In genomic region chr1:13792429-13792828, GRCh38 we compare ENCODE assay signal across 13 cellular contexts.
DNase-seq lines count a peak whose midpoint lies in the region; FAIRE-seq and TF ChIP-seq lines count a peak whose summit lies in the region.
"Had no signal": no experiment of that assay in that cellular context is flagged by ENCODE, and none has a peak within 500 bp of the region (broad histone marks: within the 10 kb centered on the region; RNA-seq: fewer than 3 reads in every experiment).

No MANE protein-coding gene starts in this region.

- H3K9ac ChIP-seq in SK-N-SH: no peak overlapping the region

- WGBS in SK-N-SH (ENCODE audit: low lambda C conversion rate): 98% methylated on average over 6 of the region's 6 CpGs
- WGBS in prostate gland: 79% methylated on average over 6 of the region's 6 CpGs

- H3K27ac ChIP-seq in SK-N-SH (ENCODE audit: low read depth in 2 of 2, low read length in 1 of 2) (no peak overlapping the region), prostate gland (no peak overlapping the region), coronary artery (peak overlapping the region in 1 of 2 donors; percentile 18)

- no peaks in the 10 kb centered on the region for H3K9me3 ChIP-seq in SK-N-SH
- no peaks in the 10 kb centered on the region for H3K9me3 ChIP-seq in prostate gland

- peaks cover 30% of the 10 kb centered on the region; the same call in 1 of the 2 replicates for H3K79me2 ChIP-seq in SK-N-SH (ENCODE audit: insufficient read depth)

- H3K4me3 Mint-ChIP-seq in mesothelial cell of epicardium: no peak overlapping the region

- no peaks in the 10 kb centered on the region for H3K4me1 Mint-ChIP-seq in mesothelial cell of epicardium

- H4K20me1 ChIP-seq in SK-N-SH (ENCODE audit: insufficient read depth): peaks cover 22% of the 10 kb centered on the region

- H3K4me1 ChIP-seq in SK-N-SH (ENCODE audit: control insufficient read depth in 1 of 2, insufficient read depth in 2 of 2, low read depth in 1 of 2, low read length in 1 of 2): no peaks in the 10 kb centered on the region; a peak in 1 of 4 replicates
- no peaks in the 10 kb centered on the region for H3K4me1 ChIP-seq in prostate gland (replicated peaks)

- DNase-seq in AG09309 (ENCODE audit: low read depth): peak; percentile 74
- no peak for DNase-seq in SK-N-SH
- DNase-seq in fibroblast of gingiva (ENCODE audit: low read depth): peak; percentile 85
- DNase-seq in middle frontal gyrus (ENCODE audit: extremely low spot score, low spot score): peak; percentile 53
- no peak for DNase-seq in RCC 7860 (ENCODE audit: low spot score)
- DNase-seq in prostate gland (ENCODE audit: low spot score): no peak
- no peak for DNase-seq in coronary artery (ENCODE audit: low spot score)
- DNase-seq in mesothelial cell of epicardium (ENCODE audit: low spot score in 2 of 2, unreplicated experiment in 2 of 2): no peak
- DNase-seq: activated naive CD4-positive, alpha-beta T cell treated with anti-CD3 and anti-CD28 coated beads, Interleukin-2, amount 50 U/mL, for 16 hours; DMS53; left colon; NK-92 treated with Interleukin-12 subunit alpha and Interleukin-12 subunit beta, amount 100 ng/mL, for 24 hours had no signal

- H3K4me3 ChIP-seq in AG09309 (ENCODE audit: control insufficient read depth, low read depth, low read length): no peak overlapping the region
- no peak overlapping the region for H3K4me3 ChIP-seq in SK-N-SH (ENCODE audit: low read depth in 2 of 2, low read length in 1 of 2)
- H3K4me3 ChIP-seq in prostate gland: no peak overlapping the region
- H3K4me3 ChIP-seq in coronary artery: no peak overlapping the region

- no peak for TF ChIP-seq POLR2A in prostate gland (IDR thresholded peaks at IDR 0.05)

- no peak overlapping the region for H2AFZ ChIP-seq in SK-N-SH (ENCODE audit: low read depth)

- no peaks in the 10 kb centered on the region for H3K9me3 Mint-ChIP-seq in mesothelial cell of epicardium

- H3K27me3 Mint-ChIP-seq in mesothelial cell of epicardium (ENCODE audit: low read depth): no peaks in the 10 kb centered on the region

- POLR2A ChIA-PET in SK-N-SH (lab: Yijun Ruan, JAX): no interaction called here

- H3K36me3 Mint-ChIP-seq in mesothelial cell of epicardium: peaks cover 8% of the 10 kb centered on the region

- no peak for FAIRE-seq in RCC 7860 (lab: Jason Lieb, UNC)
- FAIRE-seq: urothelium cell line had no signal

- H3K27me3 ChIP-seq in SK-N-SH (ENCODE audit: insufficient read depth) (no peaks in the 10 kb centered on the region), prostate gland (replicated peaks; ENCODE audit: insufficient read depth) (no peaks in the 10 kb centered on the region)

- TF ChIP-seq EP300 in SK-N-SH (IDR thresholded peaks at IDR 0.05; ENCODE audit: borderline replicate concordance in 1 of 2, low read depth in 1 of 2, low read length in 1 of 2): no peak

- TF ChIP-seq CTCF in AG09309 (IDR thresholded peaks at IDR 0.05; ENCODE audit: control insufficient read depth, insufficient read depth, low read depth, low read length, missing control alignments) (no peak), SK-N-SH (IDR thresholded peaks at IDR 0.05) (no peak), prostate gland (IDR thresholded peaks at IDR 0.05) (no peak), coronary artery (IDR thresholded peaks at IDR 0.05) (no peak), mesothelial cell of epicardium (IDR thresholded peaks at IDR 0.05; ENCODE audit: unreplicated experiment) (no peak)

- peaks cover 7 to 30% of the 10 kb centered on the region in 2 experiments for H3K36me3 ChIP-seq in SK-N-SH (replicated peaks in 1 of 2; ENCODE audit: control insufficient read depth in 1 of 2, insufficient read depth in 2 of 2, low read length in 1 of 2)
- no peaks in the 10 kb centered on the region for H3K36me3 ChIP-seq in prostate gland

- no peak overlapping the region for H3K4me2 ChIP-seq in SK-N-SH

- H3K9me2 ChIP-seq in SK-N-SH: no peaks in the 10 kb centered on the region

- CTCF ChIA-PET in SK-N-SH (lab: Yijun Ruan, JAX): interaction anchor here (1.3 kb wide), 1 partner anchor 10 kb away, joined by 3 read pairs; no protein-coding TSS in a partner anchor

- no peak overlapping the region for H3K27ac Mint-ChIP-seq in mesothelial cell of epicardium

- TF ChIP-seq RAD21 in SK-N-SH (IDR thresholded peaks at IDR 0.05; ENCODE audit: low read length): no peak

- H3F3A ChIP-seq in SK-N-SH (replicated peaks; ENCODE audit: insufficient read depth): no peaks in the 10 kb centered on the region

- intact Hi-C loops in prostate gland (cut with DNase I): no loop called here

TF ChIP-seq in SK-N-SH, 30 proteins besides CTCF, POLR2A, EP300 and RAD21:
- TF ChIP-seq MEF2A (IDR thresholded peaks at IDR 0.05; ENCODE audit: borderline replicate concordance, low read depth) (peak; percentile 17; the same call in 1 of the 2 replicates), USF1 (IDR thresholded peaks at IDR 0.05; ENCODE audit: borderline replicate concordance, low read depth) (no peak), FOSL2 (IDR thresholded peaks at IDR 0.05; ENCODE audit: borderline replicate concordance, low read depth) (peak; percentile 24; the same call in 1 of the 2 replicates)
- TF ChIP-seq, protein P1, sequence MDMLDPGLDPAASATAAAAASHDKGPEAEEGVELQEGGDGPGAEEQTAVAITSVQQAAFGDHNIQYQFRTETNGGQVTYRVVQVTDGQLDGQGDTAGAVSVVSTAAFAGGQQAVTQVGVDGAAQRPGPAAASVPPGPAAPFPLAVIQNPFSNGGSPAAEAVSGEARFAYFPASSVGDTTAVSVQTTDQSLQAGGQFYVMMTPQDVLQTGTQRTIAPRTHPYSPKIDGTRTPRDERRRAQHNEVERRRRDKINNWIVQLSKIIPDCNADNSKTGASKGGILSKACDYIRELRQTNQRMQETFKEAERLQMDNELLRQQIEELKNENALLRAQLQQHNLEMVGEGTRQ (IDR thresholded peaks at IDR 0.05; ENCODE audit: borderline replicate concordance, low read depth, low read length): no peak

Comparison
In these comparisons a context has a peak if more than half of its experiments do, and no peak if none do; other contexts are left out.
1. DNase-seq: peak in AG09309 (single experiment), fibroblast of gingiva (single experiment) and middle frontal gyrus (single experiment); none in SK-N-SH (single experiment), RCC 7860 (single experiment), prostate gland (single experiment), coronary artery (single experiment) and mesothelial cell of epicardium (0 of 2).